ENCODE assay signal across 2 cellular contexts in the genomic region with DNA sequence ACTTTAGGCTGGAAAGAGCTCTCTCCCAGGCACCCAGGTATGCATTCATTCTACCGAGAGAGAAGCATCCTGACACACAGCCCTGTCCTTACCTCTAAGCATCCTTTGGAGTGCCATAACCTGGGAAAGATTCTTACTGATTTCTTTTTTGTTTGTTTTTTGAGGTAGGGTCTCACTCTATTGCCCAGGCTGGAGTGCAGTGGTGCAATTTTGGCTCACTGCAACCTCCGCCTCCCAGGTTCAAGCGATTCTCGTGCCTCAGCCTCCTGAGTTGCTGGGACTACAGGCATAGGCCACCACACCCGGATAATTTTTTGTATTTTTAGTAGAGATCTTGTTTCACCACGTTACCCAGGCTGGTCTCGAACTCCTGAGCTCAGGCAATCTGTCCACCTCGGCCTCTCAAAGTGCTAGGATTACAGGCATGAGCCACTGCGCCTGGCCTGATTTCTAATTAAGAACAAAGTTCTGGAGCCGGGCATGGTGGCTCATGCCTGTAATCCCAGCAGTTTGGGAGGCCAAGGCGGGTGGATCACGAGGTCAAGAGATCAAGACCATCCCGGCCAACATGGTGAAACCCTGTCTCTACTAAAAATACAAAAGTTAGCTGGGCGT.
TF ChIP-seq lines count a peak whose summit lies in the region.

No MANE protein-coding gene starts in this region.

TF ChIP-seq in HEK293, 187 proteins besides CTCF, POLR2A, EP300 and RAD21:
- peak; percentile 91 for TF ChIP-seq ZNF121 (tag by site-specific recombination; IDR thresholded peaks at IDR 0.05)

TF ChIP-seq in WTC11, 78 proteins besides CTCF, POLR2A, EP300 and RAD21:
- TF ChIP-seq ZNF121 (CRISPR knock-in tag; IDR thresholded peaks at IDR 0.05) = peak; percentile 59; the same call in 1 of the 2 replicates
